In the genomic region with DNA sequence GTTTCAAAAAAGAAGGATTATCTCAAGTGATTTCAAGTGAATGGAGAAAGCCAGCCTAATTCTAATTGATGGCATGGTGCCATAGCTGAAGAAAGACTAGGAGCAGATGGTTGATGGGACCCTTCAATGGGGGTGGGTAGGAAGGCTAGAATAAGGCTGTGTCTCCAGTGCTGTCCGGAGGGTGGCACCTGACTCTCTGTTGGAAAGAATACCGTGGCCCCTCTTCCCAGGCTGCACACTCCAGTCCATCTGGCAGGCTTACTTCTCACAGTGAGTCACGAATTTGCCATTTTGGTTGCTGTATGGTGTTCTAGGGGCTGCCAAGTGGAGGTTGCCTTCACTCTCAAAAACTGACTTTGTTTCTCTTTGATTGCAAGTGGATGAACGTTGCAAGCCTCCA, we compare ENCODE assay signal across 20 cellular contexts. TPM values are rescaled to one million over a fixed set of nuclear protein-coding genes. Genes with fewer than 3 reads are reported as not detected.
"Had no signal": no experiment of that assay in that cellular context is flagged by ENCODE, and none has a peak within 500 bp of the region (broad histone marks: within the 10 kb centered on the region; RNA-seq: fewer than 3 reads in every experiment).

No MANE protein-coding gene starts in this region.

- DNase-seq: activated CD4-positive, alpha-beta memory T cell treated with anti-CD3 and anti-CD28 coated beads for 36 hours; activated gamma-delta T cell treated with Interleukin-2 at 50 U/mL for 16 hours; activated naive CD8-positive, alpha-beta T cell treated with anti-CD3 and anti-CD28 coated beads for 36 hours; activated T-cell treated with anti-CD3 and anti-CD28 coated beads, Interleukin-2, amount 50 U/mL, for 48 hours; cerebellar nuclear complex; endodermal cell; erythroblast; hippocampal formation; kidney glomerular epithelial cell; mesendoderm; spleen; stimulated activated CD4-positive, alpha-beta T cell treated with anti-CD3 and anti-CD28 coated beads, Interleukin-2, amount 100 ng/mL, for 24 hours; stimulated activated naive B cell treated with anti-CD40 and anti-IgM and Interleukin-4, amounts not matched to agents 10 μg/mL and 1 μg/mL and 100 μg/mL, for 72 hours had no signal

- H3K36me3 ChIP-seq: spleen, tibial nerve had no signal

- ATAC-seq: sciatic nerve; stimulated activated naive B cell treated with anti-CD40 and anti-IgM and Interleukin-4, amounts not matched to agents 10 μg/mL and 1 μg/mL and 100 μg/mL, for 72 hours had no signal

- H3K4me3 ChIP-seq: spleen, tibial nerve had no signal

- H3K4me1 ChIP-seq: spleen, tibial nerve had no signal

- H3K27ac ChIP-seq: spleen, tibial nerve had no signal

- H3K27me3 ChIP-seq: tibial nerve had no signal

RNA-seq across cellular contexts. Expression of a gene that starts 51.0 kb away (rescaled TPM):
- total RNA-seq: activated CD4-positive, alpha-beta memory T cell treated with anti-CD3 and anti-CD28 coated beads for 36 hours; activated naive CD8-positive, alpha-beta T cell treated with anti-CD3 and anti-CD28 coated beads for 36 hours; dermis microvascular lymphatic vessel endothelial cell; endodermal cell; glomerular endothelial cell; liver; osteocyte; pulmonary artery endothelial cell had no signal
- polyA plus RNA-seq: liver had no signal
